Comparison of ENCODE assay signal across 8 cellular contexts in the genomic region with DNA sequence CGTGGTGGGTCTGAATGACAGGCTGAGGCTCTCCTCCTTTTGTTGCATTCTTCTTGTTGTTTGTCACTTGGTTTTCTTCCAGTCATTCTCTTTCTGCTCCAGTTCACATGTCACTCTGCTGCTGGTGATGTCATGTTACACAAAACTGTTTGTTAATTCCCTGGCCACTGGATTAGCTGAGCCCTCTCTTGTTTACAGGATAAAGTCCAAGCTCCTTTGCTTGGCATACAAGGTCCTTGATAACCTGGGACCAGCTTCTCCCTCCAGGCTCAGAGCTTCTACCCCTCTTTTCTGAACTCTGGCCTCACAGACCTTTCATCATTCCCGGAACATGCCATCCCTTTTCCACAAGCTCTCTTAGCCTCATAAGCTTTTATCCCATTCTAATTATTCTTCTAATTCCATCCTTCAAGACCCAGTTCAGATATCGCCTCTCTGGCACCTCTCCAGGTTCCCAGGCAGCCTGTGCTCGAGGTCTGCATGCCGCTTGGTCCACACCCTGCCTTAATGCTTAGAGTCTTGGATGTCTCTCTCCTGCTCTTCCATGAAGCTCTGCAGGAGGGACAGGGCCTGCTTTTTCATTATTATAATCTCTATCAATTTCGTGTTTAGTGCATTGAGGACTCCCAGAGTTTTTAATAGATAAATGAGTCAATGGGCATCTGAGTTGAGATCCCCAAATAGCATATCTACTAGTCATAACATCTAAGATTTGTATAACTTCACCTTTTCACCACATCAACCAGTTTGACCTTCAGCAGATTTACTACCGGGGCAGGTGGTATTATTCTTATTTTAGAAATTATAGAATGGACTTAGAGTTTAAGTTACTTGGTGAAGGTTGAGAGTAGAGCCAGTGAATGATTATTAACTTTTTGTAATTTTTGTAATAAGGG.
DNase-seq lines count a peak whose midpoint lies in the region; ATAC-seq, FAIRE-seq and TF ChIP-seq lines count a peak whose summit lies in the region.

No MANE protein-coding gene starts in this region.

- H3K4me1 ChIP-seq in astrocyte (ENCODE audit: insufficient read depth, low read length) (peaks cover 10% of the 10 kb centered on the region), smooth muscle cell (ENCODE audit: low read depth) (peaks cover 7% of the 10 kb centered on the region)

- no peak overlapping the region for H3K27ac ChIP-seq in astrocyte (ENCODE audit: low read depth, low read length)
- no peak overlapping the region for H3K27ac ChIP-seq in smooth muscle cell (ENCODE audit: low read depth)

- H3K36me3 ChIP-seq in astrocyte (ENCODE audit: insufficient read depth, low read length) (no peaks in the 10 kb centered on the region), smooth muscle cell (ENCODE audit: low read depth) (peaks cover 7% of the 10 kb centered on the region)

- H3K27me3 Mint-ChIP-seq in astrocyte (ENCODE audit: low read depth, unreplicated experiment): no peaks in the 10 kb centered on the region

- H3K4me2 ChIP-seq in astrocyte (ENCODE audit: low read length) (no peak overlapping the region), smooth muscle cell (no peak overlapping the region)

- H2AFZ ChIP-seq in astrocyte (ENCODE audit: low read depth, low read length) (no peak overlapping the region), smooth muscle cell (ENCODE audit: low read depth) (no peak overlapping the region)

- H3K9me3 ChIP-seq in astrocyte (ENCODE audit: insufficient read depth, low read depth, low read length): no peaks in the 10 kb centered on the region
- H3K9me3 ChIP-seq in smooth muscle cell (replicated peaks; ENCODE audit: low read depth): peaks cover 3% of the 10 kb centered on the region

- H3K9me3 Mint-ChIP-seq in astrocyte (ENCODE audit: unreplicated experiment): no peaks in the 10 kb centered on the region

- WGBS in smooth muscle cell (ENCODE audit: low lambda C conversion rate): 87% methylated on average over 7 of the region's 7 CpGs

- ATAC-seq in left lobe of liver: peak; percentile 87

- peak overlapping the region; percentile 0 for H3K4me3 Mint-ChIP-seq in astrocyte (ENCODE audit: unreplicated experiment)

- H3K4me3 ChIP-seq in astrocyte (ENCODE audit: insufficient read depth, low read depth, low read length) (no peak overlapping the region), smooth muscle cell (no peak overlapping the region)

- FAIRE-seq in astrocyte (lab: Jason Lieb, UNC): no peak

- H3K27me3 ChIP-seq in astrocyte (ENCODE audit: insufficient read depth, low read length) (no peaks in the 10 kb centered on the region), smooth muscle cell (ENCODE audit: low read depth) (no peaks in the 10 kb centered on the region)

- H4K20me1 ChIP-seq in astrocyte (ENCODE audit: insufficient read depth, low read length) (no peaks in the 10 kb centered on the region), smooth muscle cell (ENCODE audit: low read depth) (no peaks in the 10 kb centered on the region)

- H3F3A ChIP-seq in smooth muscle cell (ENCODE audit: low read depth): no peaks in the 10 kb centered on the region

- peaks cover 14% of the 10 kb centered on the region for H3K36me3 Mint-ChIP-seq in astrocyte (ENCODE audit: low read depth, unreplicated experiment)

- H3K79me2 ChIP-seq in astrocyte (ENCODE audit: insufficient read depth, low read length) (no peaks in the 10 kb centered on the region), smooth muscle cell (ENCODE audit: low read depth) (no peaks in the 10 kb centered on the region)

- TF ChIP-seq CTCF in astrocyte (IDR thresholded peaks at IDR 0.05; ENCODE audit: insufficient read depth, low read depth, low read length) (no peak), smooth muscle cell (IDR thresholded peaks at IDR 0.05; ENCODE audit: borderline replicate concordance, insufficient read depth, poor library complexity, severe bottlenecking) (no peak)

- peaks cover 9% of the 10 kb centered on the region for H3K4me1 Mint-ChIP-seq in astrocyte (ENCODE audit: low read depth, unreplicated experiment)

- DNase-seq in A172 (ENCODE audit: low spot score): peak; percentile 23
- DNase-seq in H4 (ENCODE audit: low spot score): peak; percentile 67
- DNase-seq in astrocyte (ENCODE audit: low read depth): peak; percentile 48
- DNase-seq in left lobe of liver (ENCODE audit: low spot score): peak; percentile 82
- no peak for DNase-seq in smooth muscle cell (lab: John Stamatoyannopoulos, UW; ENCODE audit: unreplicated experiment)
- no peak for DNase-seq in glomerular visceral epithelial cell (ENCODE audit: extremely low spot score)
- DNase-seq in cortex of kidney (lab: John Stamatoyannopoulos, UW): no peak
- no peak for DNase-seq in NCI-H2107 (lab: John Stamatoyannopoulos, UW)

- no peak overlapping the region for H3K9ac ChIP-seq in astrocyte (ENCODE audit: low read length)
- no peak overlapping the region for H3K9ac ChIP-seq in smooth muscle cell (ENCODE audit: low read depth)

- H3K27ac Mint-ChIP-seq in astrocyte (ENCODE audit: unreplicated experiment): peak overlapping the region; percentile 54

Comparison
In these comparisons a context has a peak if more than half of its experiments do, and no peak if none do; other contexts are left out.
1. DNase-seq: peak in A172 (single experiment), H4 (single experiment), astrocyte (single experiment) and left lobe of liver (single experiment); none in smooth muscle cell (single experiment), glomerular visceral epithelial cell (single experiment), cortex of kidney (single experiment) and NCI-H2107 (single experiment).